In the genomic region with DNA sequence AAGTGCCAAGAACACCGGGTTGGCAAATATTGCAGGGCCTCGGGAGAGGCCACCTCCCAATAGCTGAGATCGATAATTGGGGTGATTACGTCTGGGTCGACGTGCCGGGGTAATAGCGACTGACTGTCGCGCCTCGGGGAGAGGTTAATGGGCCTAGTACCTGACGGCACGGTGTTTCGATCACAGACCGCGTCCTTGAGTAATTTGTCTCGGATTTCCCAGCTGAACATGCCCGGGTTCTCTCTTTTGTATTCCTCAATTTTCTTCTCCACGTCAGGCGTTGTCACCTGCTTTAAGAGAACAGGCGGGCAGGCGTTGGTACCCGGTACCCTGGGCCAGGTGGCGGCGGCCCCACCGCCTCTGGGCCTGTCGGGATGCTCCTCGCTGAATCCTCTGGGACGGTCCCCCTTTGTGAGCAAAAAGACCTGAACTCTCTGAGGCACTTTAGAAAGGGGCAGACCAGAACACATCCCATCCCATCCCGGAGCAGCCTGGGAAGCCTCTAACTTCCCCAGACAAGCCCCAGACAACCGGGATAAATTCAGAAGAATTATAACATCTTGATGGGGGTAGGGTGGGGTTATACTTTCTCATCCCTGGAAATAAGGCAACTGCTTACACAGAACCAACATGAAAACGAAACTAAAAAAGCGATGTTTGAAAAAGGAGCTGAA, we compare ENCODE assay signal across 10 cellular contexts. TPM values are rescaled to one million over a fixed set of nuclear protein-coding genes. Genes with fewer than 3 reads are reported as not detected.
DNase-seq lines count a peak whose midpoint lies in the region; ATAC-seq, FAIRE-seq and TF ChIP-seq lines count a peak whose summit lies in the region.
"Had no signal": no experiment of that assay in that cellular context is flagged by ENCODE, and none has a peak within 500 bp of the region (broad histone marks: within the 10 kb centered on the region; RNA-seq: fewer than 3 reads in every experiment).

No MANE protein-coding gene starts in this region.

- no peak overlapping the region for H2BK15ac ChIP-seq in mesendoderm (replicated peaks; ENCODE audit: low read depth)

- no peak overlapping the region for H3K9ac ChIP-seq in mesendoderm (ENCODE audit: low read length)

- H3K27me3 ChIP-seq in right cardiac atrium (ENCODE audit: control insufficient read depth, insufficient read depth): no peaks in the 10 kb centered on the region
- peaks cover 78 to 80% of the 10 kb centered on the region in 2 donors for H3K27me3 ChIP-seq in right atrium auricular region
- peaks cover 83% of the 10 kb centered on the region for H3K27me3 ChIP-seq in mesendoderm (ENCODE audit: insufficient read depth, low read length, poor library complexity)
- H3K27me3 ChIP-seq in vagina: peaks cover 47% of the 10 kb centered on the region
- H3K27me3 ChIP-seq in pancreas: peaks cover 3 to 65% (median 20%) of the 10 kb centered on the region in 4 donors

- H2BK5ac ChIP-seq in mesendoderm (ENCODE audit: low read length): no peak overlapping the region

- H3K36me3 ChIP-seq in right atrium auricular region: no peaks in the 10 kb centered on the region
- no peaks in the 10 kb centered on the region for H3K36me3 ChIP-seq in mesendoderm (ENCODE audit: control insufficient read depth, insufficient read depth, low read length)
- H3K36me3 ChIP-seq in vagina: no peaks in the 10 kb centered on the region
- no peaks in the 10 kb centered on the region for H3K36me3 ChIP-seq in pancreas
- H3K36me3 ChIP-seq: left lung had no signal

- no peak overlapping the region for H3K4ac ChIP-seq in mesendoderm (ENCODE audit: low read depth, low read length)

- intact Hi-C loops in right cardiac atrium (cut with DNase I) (loop anchor here in 1 of 4 donors (10.0 kb wide), 1 partner anchor 231 kb away; no protein-coding TSS in a partner anchor), vagina (cut with DNase I) (no loop called here), pancreas (cut with DNase I) (no loop called here)

- ATAC-seq in right cardiac atrium (no peak), pancreas (no peak), HG03280 (IDR thresholded peaks at IDR 0.05; ENCODE audit: unreplicated experiment) (no peak)
- ATAC-seq: left lung had no signal

- H3K4me2 ChIP-seq in mesendoderm (ENCODE audit: low read length): no peak overlapping the region

- peak overlapping the region; percentile 36 for H3K4me3 ChIP-seq in right cardiac atrium (ENCODE audit: low read length)
- peak overlapping the region in 1 of 2 donors; percentile 3 for H3K4me3 ChIP-seq in right atrium auricular region
- H3K4me3 ChIP-seq in cardiac fibroblast (replicated peaks in 1 of 2; ENCODE audit: low read depth in 2 of 2, low read length in 2 of 2): peak overlapping the region; percentile 10 to 19
- H3K4me3 ChIP-seq in mesendoderm (ENCODE audit: low read length): no peak overlapping the region
- H3K4me3 ChIP-seq in vagina: peak overlapping the region; percentile 23 to 33
- H3K4me3 ChIP-seq in pancreas: peak overlapping the region in 1 of 4 donors; percentile 18

- H4K5ac ChIP-seq in mesendoderm (ENCODE audit: low read length): no peak overlapping the region

- TF ChIP-seq CTCF in right atrium auricular region (IDR thresholded peaks at IDR 0.05): no peak
- no peak for TF ChIP-seq CTCF in cardiac fibroblast (IDR thresholded peaks at IDR 0.05; ENCODE audit: low read depth, low read length)
- TF ChIP-seq CTCF in vagina (IDR thresholded peaks at IDR 0.05): no peak
- TF ChIP-seq CTCF in pancreas (IDR thresholded peaks at IDR 0.05): no peak

- H3K79me2 ChIP-seq in mesendoderm (ENCODE audit: control insufficient read depth, insufficient read depth, low read length): no peaks in the 10 kb centered on the region

- no peak overlapping the region for H3K23ac ChIP-seq in mesendoderm (ENCODE audit: low read length)

- H2BK120ac ChIP-seq in mesendoderm (ENCODE audit: low read depth, low read length): no peak overlapping the region

- DNase-seq in right cardiac atrium (peak in 1 of 3 donors; percentile 12), right atrium auricular region (ENCODE audit: low spot score) (no peak), cardiac fibroblast (ENCODE audit: low read depth in 2 of 2) (no peak), mesendoderm (peak; percentile 36), vagina (ENCODE audit: extremely low spot score in 2 of 2) (no peak), pancreas (no peak), GF-D8 (lab: John Stamatoyannopoulos, UW) (no peak)
- DNase-seq: DMS79 had no signal

- H3K9me3 ChIP-seq in right cardiac atrium (ENCODE audit: control insufficient read depth, low read length) (no peaks in the 10 kb centered on the region), right atrium auricular region (no peaks in the 10 kb centered on the region), vagina (no peaks in the 10 kb centered on the region), pancreas (no peaks in the 10 kb centered on the region)
- H3K9me3 ChIP-seq: left lung had no signal

- H3K4me1 ChIP-seq in right cardiac atrium (ENCODE audit: control insufficient read depth, insufficient read depth, low read length): peaks cover 6% of the 10 kb centered on the region
- peaks cover 0 to 48% of the 10 kb centered on the region in 2 donors for H3K4me1 ChIP-seq in right atrium auricular region
- H3K4me1 ChIP-seq in mesendoderm (ENCODE audit: control insufficient read depth, low read depth, low read length): no peaks in the 10 kb centered on the region
- peaks cover 43% of the 10 kb centered on the region for H3K4me1 ChIP-seq in vagina
- H3K4me1 ChIP-seq in pancreas: peaks cover 0 to 11% (median 0%) of the 10 kb centered on the region in 3 donors

- no peak overlapping the region for H3K18ac ChIP-seq in mesendoderm (ENCODE audit: low read length)

- no peak overlapping the region for H4K8ac ChIP-seq in mesendoderm (ENCODE audit: low read depth, low read length)

- 8% methylated on average over 33 of the region's 33 CpGs for WGBS in right cardiac atrium
- WGBS in mesendoderm (ENCODE audit: extremely low coverage, insufficient coverage, low lambda C conversion rate): no CpG with 5 or more reads among the region's 33 CpGs
- 4 to 5% methylated on average over 33 of the region's 33 CpGs for WGBS in pancreas, 2 donors

- no peak overlapping the region for H2AK5ac ChIP-seq in mesendoderm (ENCODE audit: low read length)

- FAIRE-seq in pancreas (lab: Jason Lieb, UNC): no peak

- H3K56ac ChIP-seq in mesendoderm (ENCODE audit: low read length): no peak overlapping the region

- no peak for TF ChIP-seq POLR2A in vagina (IDR thresholded peaks at IDR 0.05)

- H3K27ac ChIP-seq in right cardiac atrium (ENCODE audit: low read length) (no peak overlapping the region), right atrium auricular region (no peak overlapping the region), mesendoderm (ENCODE audit: low read depth, low read length) (no peak overlapping the region), vagina (no peak overlapping the region), pancreas (no peak overlapping the region)
- H3K27ac ChIP-seq: left lung had no signal

- no peaks in the 10 kb centered on the region for H3K79me1 ChIP-seq in mesendoderm (ENCODE audit: low read length)

RNA-seq across cellular contexts. Expression of gene PAX3, which starts 3.3 kb away (rescaled TPM):
- total RNA-seq in right cardiac atrium (under 1 TPM in 2 of 4 donors, not detected in 2; 0.25 to 0.34 TPM), right atrium auricular region (1 to 10 TPM in 1 of 2 donors, under 1 TPM in 1; 0.24 to 1.7 TPM), vagina (not detected), pancreas (not detected)
- polyA plus RNA-seq in right cardiac atrium (0.23 TPM), pancreas (not detected)
- polyA plus RNA-seq in mesendoderm (2013, experiment 1 of 2): 0.08 TPM
- 0.03 TPM for polyA plus RNA-seq in mesendoderm (2013, experiment 2 of 2)
- total RNA-seq: left lung had no signal
